Comparison of ENCODE assay signal across 2 cellular contexts in the genomic region with DNA sequence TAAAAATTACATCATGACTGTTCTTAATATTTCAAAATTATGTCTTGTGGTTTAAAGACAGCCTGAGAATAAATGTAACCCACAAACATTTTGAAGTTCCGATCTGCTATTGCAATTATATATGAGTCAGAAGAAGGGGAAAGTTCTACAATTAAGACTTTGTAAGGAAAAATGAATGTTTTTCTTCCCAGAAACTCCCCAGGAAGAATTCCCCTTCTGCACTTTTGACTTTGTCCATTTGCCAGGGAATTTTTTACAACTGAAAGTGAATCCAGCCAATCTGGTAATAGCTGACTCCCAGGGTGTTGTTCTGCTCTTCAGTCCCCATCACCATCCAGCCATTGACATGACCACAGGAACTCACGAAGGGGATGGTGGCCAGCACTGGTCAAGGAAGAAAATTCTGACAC.
TF ChIP-seq lines count a peak whose summit lies in the region.

No MANE protein-coding gene starts in this region.

TF ChIP-seq in liver, 16 proteins besides CTCF, POLR2A, EP300 and RAD21 (continued from another document):
- peak; percentile 14 for TF ChIP-seq YY1 (IDR thresholded peaks at IDR 0.05)

TF ChIP-seq in HepG2, 621 proteins besides CTCF, POLR2A, EP300 and RAD21 (continued from another document):
- TF ChIP-seq, protein P1, sequence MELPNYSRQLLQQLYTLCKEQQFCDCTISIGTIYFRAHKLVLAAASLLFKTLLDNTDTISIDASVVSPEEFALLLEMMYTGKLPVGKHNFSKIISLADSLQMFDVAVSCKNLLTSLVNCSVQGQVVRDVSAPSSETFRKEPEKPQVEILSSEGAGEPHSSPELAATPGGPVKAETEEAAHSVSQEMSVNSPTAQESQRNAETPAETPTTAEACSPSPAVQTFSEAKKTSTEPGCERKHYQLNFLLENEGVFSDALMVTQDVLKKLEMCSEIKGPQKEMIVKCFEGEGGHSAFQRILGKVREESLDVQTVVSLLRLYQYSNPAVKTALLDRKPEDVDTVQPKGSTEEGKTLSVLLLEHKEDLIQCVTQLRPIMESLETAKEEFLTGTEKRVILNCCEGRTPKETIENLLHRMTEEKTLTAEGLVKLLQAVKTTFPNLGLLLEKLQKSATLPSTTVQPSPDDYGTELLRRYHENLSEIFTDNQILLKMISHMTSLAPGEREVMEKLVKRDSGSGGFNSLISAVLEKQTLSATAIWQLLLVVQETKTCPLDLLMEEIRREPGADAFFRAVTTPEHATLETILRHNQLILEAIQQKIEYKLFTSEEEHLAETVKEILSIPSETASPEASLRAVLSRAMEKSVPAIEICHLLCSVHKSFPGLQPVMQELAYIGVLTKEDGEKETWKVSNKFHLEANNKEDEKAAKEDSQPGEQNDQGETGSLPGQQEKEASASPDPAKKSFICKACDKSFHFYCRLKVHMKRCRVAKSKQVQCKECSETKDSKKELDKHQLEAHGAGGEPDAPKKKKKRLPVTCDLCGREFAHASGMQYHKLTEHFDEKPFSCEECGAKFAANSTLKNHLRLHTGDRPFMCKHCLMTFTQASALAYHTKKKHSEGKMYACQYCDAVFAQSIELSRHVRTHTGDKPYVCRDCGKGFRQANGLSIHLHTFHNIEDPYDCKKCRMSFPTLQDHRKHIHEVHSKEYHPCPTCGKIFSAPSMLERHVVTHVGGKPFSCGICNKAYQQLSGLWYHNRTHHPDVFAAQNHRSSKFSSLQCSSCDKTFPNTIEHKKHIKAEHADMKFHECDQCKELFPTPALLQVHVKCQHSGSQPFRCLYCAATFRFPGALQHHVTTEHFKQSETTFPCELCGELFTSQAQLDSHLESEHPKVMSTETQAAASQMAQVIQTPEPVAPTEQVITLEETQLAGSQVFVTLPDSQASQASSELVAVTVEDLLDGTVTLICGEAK (IDR thresholded peaks at IDR 0.05): no peak
- TF ChIP-seq, protein P1 (CRISPR knock-in tag; IDR thresholded peaks at IDR 0.05): no peak
- TF ChIP-seq ZSCAN20 (CRISPR knock-in tag; IDR thresholded peaks at IDR 0.05; ENCODE audit: borderline replicate concordance) (no peak), JUN (CRISPR knock-in tag; IDR thresholded peaks at IDR 0.05) (no peak), ZNF121 (CRISPR knock-in tag; IDR thresholded peaks at IDR 0.05) (no peak), HDAC1 (CRISPR knock-in tag; IDR thresholded peaks at IDR 0.05) (no peak), ZFP36L2 (CRISPR knock-in tag; IDR thresholded peaks at IDR 0.05) (no peak), ZBTB10 (CRISPR knock-in tag; IDR thresholded peaks at IDR 0.05; ENCODE audit: borderline replicate concordance) (no peak), POGZ (CRISPR knock-in tag; IDR thresholded peaks at IDR 0.05) (no peak), ISL2 (CRISPR knock-in tag; IDR thresholded peaks at IDR 0.05) (no peak), SMAD9 (CRISPR knock-in tag; IDR thresholded peaks at IDR 0.05) (no peak), HNF4A (CRISPR knock-in tag; IDR thresholded peaks at IDR 0.05) (no peak), ZNF713 (CRISPR knock-in tag; IDR thresholded peaks at IDR 0.05) (no peak), FOXO1 (CRISPR knock-in tag; IDR thresholded peaks at IDR 0.05) (no peak), ZNF709 (CRISPR knock-in tag; IDR thresholded peaks at IDR 0.05) (no peak)
- TF ChIP-seq, protein P2, sequence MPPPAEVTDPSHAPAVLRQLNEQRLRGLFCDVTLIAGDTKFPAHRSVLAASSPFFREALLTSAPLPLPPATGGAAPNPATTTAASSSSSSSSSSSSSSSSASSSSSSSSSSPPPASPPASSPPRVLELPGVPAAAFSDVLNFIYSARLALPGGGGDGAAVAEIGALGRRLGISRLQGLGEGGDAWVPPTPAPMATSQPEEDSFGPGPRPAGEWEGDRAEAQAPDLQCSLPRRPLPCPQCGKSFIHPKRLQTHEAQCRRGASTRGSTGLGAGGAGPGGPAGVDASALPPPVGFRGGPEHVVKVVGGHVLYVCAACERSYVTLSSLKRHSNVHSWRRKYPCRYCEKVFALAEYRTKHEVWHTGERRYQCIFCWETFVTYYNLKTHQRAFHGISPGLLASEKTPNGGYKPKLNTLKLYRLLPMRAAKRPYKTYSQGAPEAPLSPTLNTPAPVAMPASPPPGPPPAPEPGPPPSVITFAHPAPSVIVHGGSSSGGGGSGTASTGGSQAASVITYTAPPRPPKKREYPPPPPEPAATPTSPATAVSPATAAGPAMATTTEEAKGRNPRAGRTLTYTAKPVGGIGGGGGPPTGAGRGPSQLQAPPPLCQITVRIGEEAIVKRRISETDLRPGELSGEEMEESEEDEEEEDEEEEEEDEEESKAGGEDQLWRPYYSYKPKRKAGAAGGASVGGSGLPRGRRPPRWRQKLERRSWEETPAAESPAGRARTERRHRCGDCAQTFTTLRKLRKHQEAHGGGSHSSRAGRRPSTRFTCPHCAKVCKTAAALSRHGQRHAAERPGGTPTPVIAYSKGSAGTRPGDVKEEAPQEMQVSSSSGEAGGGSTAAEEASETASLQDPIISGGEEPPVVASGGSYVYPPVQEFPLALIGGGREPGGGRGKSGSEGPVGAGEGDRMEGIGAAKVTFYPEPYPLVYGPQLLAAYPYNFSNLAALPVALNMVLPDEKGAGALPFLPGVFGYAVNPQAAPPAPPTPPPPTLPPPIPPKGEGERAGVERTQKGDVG (CRISPR knock-in tag; IDR thresholded peaks at IDR 0.05; ENCODE audit: borderline replicate concordance): no peak
TF ChIP-seq in HepG2: peak in this region for 0.
